In genomic region chr3:156349111-156349510, GRCh38 we compare ENCODE assay signal across 25 cellular contexts.
DNase-seq lines count a peak whose midpoint lies in the region; ATAC-seq, FAIRE-seq and TF ChIP-seq lines count a peak whose summit lies in the region.
"Had no signal": no experiment of that assay in that cellular context is flagged by ENCODE, and none has a peak within 500 bp of the region (broad histone marks: within the 10 kb centered on the region; RNA-seq: fewer than 3 reads in every experiment).

No MANE protein-coding gene starts in this region.

- FAIRE-seq in small intestine (lab: Jason Lieb, UNC), result no peak
- FAIRE-seq: A549, D721Med, GM12878, GM19239 had no signal

- no peaks in the 10 kb centered on the region for H4K20me1 ChIP-seq in MM.1S (ENCODE audit: insufficient read depth, low read length)
- H4K20me1 ChIP-seq: BLaER1 treated with 17β-estradiol and CSF1 and Interleukin-3, amounts not matched to agents 10 nM and 100 nM had no signal

- H3K4me1 ChIP-seq in left ventricle myocardium inferior (no peaks in the 10 kb centered on the region), MM.1S (ENCODE audit: low read length) (peaks cover 9% of the 10 kb centered on the region), small intestine (ENCODE audit: control insufficient read depth in 2 of 2, insufficient read depth in 1 of 2, low read depth in 1 of 2, low read length in 1 of 2) (no peaks in the 10 kb centered on the region)
- H3K4me1 ChIP-seq: A549 had no signal

- H3K79me2 ChIP-seq in MM.1S (ENCODE audit: low read length), result no peaks in the 10 kb centered on the region

- TF ChIP-seq CTCF in left ventricle myocardium inferior (IDR thresholded peaks at IDR 0.05; ENCODE audit: borderline replicate concordance), result no peak
- no peak for TF ChIP-seq CTCF in MM.1S (IDR thresholded peaks at IDR 0.05; ENCODE audit: low read length)
- no peak for TF ChIP-seq CTCF in glutamatergic neuron (IDR thresholded peaks at IDR 0.05; ENCODE audit: partially characterized antibody, unreplicated experiment)

- no peaks in the 10 kb centered on the region for H3K36me3 Mint-ChIP-seq in glutamatergic neuron (ENCODE audit: unreplicated experiment)
- H3K36me3 Mint-ChIP-seq: CD14-positive monocyte; CD8-positive, alpha-beta memory T cell had no signal

- intact Hi-C loops in left ventricle myocardium inferior (cut with micrococcal nuclease) (no loop called here), left cardiac atrium (cut with DNase I) (no loop called here)

- no peak overlapping the region for H3K4me3 ChIP-seq in left ventricle myocardium inferior
- H3K4me3 ChIP-seq in MM.1S (ENCODE audit: low read length), result no peak overlapping the region
- H3K4me3 ChIP-seq in small intestine (ENCODE audit: low read depth in 1 of 2, low read length in 2 of 2), result no peak overlapping the region
- H3K4me3 ChIP-seq: A549; BLaER1 treated with 17β-estradiol and CSF1 and Interleukin-3, amounts not matched to agents 10 nM and 100 nM; GM12878; GM23338 had no signal

- ATAC-seq in left cardiac atrium, result no peak
- ATAC-seq: A549, GM12878, GM23338, HCT116 had no signal

- H3K9me3 ChIP-seq in left ventricle myocardium inferior (replicated peaks), result no peaks in the 10 kb centered on the region
- H3K9me3 ChIP-seq in MM.1S (replicated peaks; ENCODE audit: insufficient read depth, low read length), result no peaks in the 10 kb centered on the region
- no peaks in the 10 kb centered on the region for H3K9me3 ChIP-seq in small intestine (ENCODE audit: control insufficient read depth, low read depth)
- H3K9me3 ChIP-seq: A549; BE2C; BLaER1 treated with 17β-estradiol and CSF1 and Interleukin-3, amounts not matched to agents 10 nM and 100 nM had no signal

- H3K27me3 Mint-ChIP-seq in glutamatergic neuron (ENCODE audit: unreplicated experiment), result no peaks in the 10 kb centered on the region

- H3K27ac Mint-ChIP-seq in glutamatergic neuron (ENCODE audit: unreplicated experiment), result no peak overlapping the region
- H3K27ac Mint-ChIP-seq: CD14-positive monocyte; CD4-positive, alpha-beta T cell; CD8-positive, alpha-beta memory T cell; GM23338 had no signal

- no peaks in the 10 kb centered on the region for H3K36me3 ChIP-seq in left ventricle myocardium inferior
- H3K36me3 ChIP-seq in MM.1S (replicated peaks; ENCODE audit: insufficient read depth, low read length), result no peaks in the 10 kb centered on the region
- no peaks in the 10 kb centered on the region for H3K36me3 ChIP-seq in small intestine (ENCODE audit: control insufficient read depth in 2 of 2, insufficient read depth in 2 of 2, low read length in 2 of 2)
- H3K36me3 ChIP-seq: BE2C; BLaER1 treated with 17β-estradiol and CSF1 and Interleukin-3, amounts not matched to agents 10 nM and 100 nM had no signal

- DNase-seq in left ventricle myocardium inferior, result no peak
- DNase-seq in left cardiac atrium, result no peak
- peak; percentile 38 for DNase-seq in MM.1S
- peak; percentile 23 to 38 for DNase-seq in lung microvascular endothelial cell (ENCODE audit: low read depth in 2 of 2)
- DNase-seq in glutamatergic neuron, result no peak
- DNase-seq in small intestine, result no peak
- DNase-seq: 8988T; ACHN; AML-193; BE2C; CD4-positive, alpha-beta T cell; CD8-positive, alpha-beta memory T cell; DMS 273 treated with DMSO at 0.1 percent for 48 hours; DMS79; EL; GDM1; H9 had no signal

- H3K4me2 ChIP-seq in MM.1S (ENCODE audit: low read depth, low read length), result peak overlapping the region; percentile 14; the same call in 1 of the 2 replicates
- H3K4me2 ChIP-seq: A549, GM23338 had no signal

- no peak overlapping the region for H3K9ac ChIP-seq in MM.1S (ENCODE audit: low read length)
- H3K9ac ChIP-seq: BLaER1 treated with 17β-estradiol and CSF1 and Interleukin-3, amounts not matched to agents 10 nM and 100 nM had no signal

- H3K4me1 Mint-ChIP-seq in glutamatergic neuron (ENCODE audit: low read depth, unreplicated experiment), result peaks cover 4% of the 10 kb centered on the region
- H3K4me1 Mint-ChIP-seq: CD14-positive monocyte; CD8-positive, alpha-beta memory T cell had no signal

- H3K27me3 ChIP-seq in left ventricle myocardium inferior (ENCODE audit: low read depth), result no peaks in the 10 kb centered on the region
- no peaks in the 10 kb centered on the region for H3K27me3 ChIP-seq in MM.1S (replicated peaks; ENCODE audit: insufficient read depth, low read length)
- H3K27me3 ChIP-seq in small intestine (ENCODE audit: control insufficient read depth in 2 of 2, insufficient read depth in 2 of 2, low read length in 2 of 2), result no peaks in the 10 kb centered on the region
- H3K27me3 ChIP-seq: BE2C; BLaER1 treated with 17β-estradiol and CSF1 and Interleukin-3, amounts not matched to agents 10 nM and 100 nM had no signal

- H3K27ac ChIP-seq in left ventricle myocardium inferior (replicated peaks), result peak overlapping the region; percentile 9
- no peak overlapping the region for H3K27ac ChIP-seq in MM.1S (ENCODE audit: low read length)
- no peak overlapping the region for H3K27ac ChIP-seq in small intestine (ENCODE audit: low read depth in 1 of 2, low read length in 1 of 2)
- H3K27ac ChIP-seq: A549; BLaER1 treated with 17β-estradiol and CSF1 and Interleukin-3, amounts not matched to agents 10 nM and 100 nM had no signal

- no peaks in the 10 kb centered on the region for H3K9me3 Mint-ChIP-seq in glutamatergic neuron (ENCODE audit: unreplicated experiment)
- H3K9me3 Mint-ChIP-seq: CD4-positive, alpha-beta T cell; CD8-positive, alpha-beta memory T cell; GM23338; H9 had no signal

- no peaks in the 10 kb centered on the region for H3K9me2 ChIP-seq in MM.1S (replicated peaks; ENCODE audit: insufficient read depth, low read length)

- H2AFZ ChIP-seq in MM.1S (ENCODE audit: low read length), result no peak overlapping the region
- H2AFZ ChIP-seq: GM23338 had no signal

- H3K4me3 Mint-ChIP-seq in glutamatergic neuron (ENCODE audit: unreplicated experiment), result no peak overlapping the region
- H3K4me3 Mint-ChIP-seq: CD14-positive monocyte; CD4-positive, alpha-beta T cell; CD8-positive, alpha-beta memory T cell; GM23338; H9 had no signal

- H3F3A ChIP-seq in MM.1S (ENCODE audit: insufficient read depth, low read length), result no peaks in the 10 kb centered on the region

Comparison
In these comparisons a context has a peak if more than half of its experiments do, and no peak if none do; other contexts are left out.
1. DNase-seq: peak in MM.1S (single experiment) and lung microvascular endothelial cell (2 of 2); none in left ventricle myocardium inferior (single experiment), left cardiac atrium (single experiment), glutamatergic neuron (single experiment) and small intestine (single experiment).